In genomic region chr2:32427672-32428622, GRCh38 we compare ENCODE assay signal across 9 cellular contexts.
A peak's percentile ranks its signal among the peaks of the same experiment; 100 is the strongest.
DNase-seq lines count a peak whose midpoint lies in the region; TF ChIP-seq lines count a peak whose summit lies in the region.
"Had no signal": no experiment of that assay in that cellular context is flagged by ENCODE, and none has a peak within 500 bp of the region (broad histone marks: within the 10 kb centered on the region; RNA-seq: fewer than 3 reads in every experiment).

No MANE protein-coding gene starts in this region.

- peak overlapping the region; percentile 32 for H3K27ac ChIP-seq in neural progenitor cell

- H3K4me2 ChIP-seq in neural progenitor cell, result peak overlapping the region; percentile 27

- peaks cover 13% of the 10 kb centered on the region for H3K36me3 Mint-ChIP-seq in neural progenitor cell

- in situ Hi-C loops in KBM-7 (cut with MboI; ENCODE audit: low pct_unique_long_range_greater_than_20kb, low sequenced_read_pairs), result no loop called here

- peaks cover 5% of the 10 kb centered on the region for H3F3A ChIP-seq in neural progenitor cell (ENCODE audit: low read depth)

- no peak overlapping the region for H3K9ac ChIP-seq in neural progenitor cell

- no peak overlapping the region for H3K4me3 ChIP-seq in neural progenitor cell

- H3K27ac Mint-ChIP-seq in neural progenitor cell, result no peak overlapping the region

- no peaks in the 10 kb centered on the region for H3K9me3 ChIP-seq in neural progenitor cell (ENCODE audit: low read depth)

- no peak overlapping the region for H3K4me3 Mint-ChIP-seq in neural progenitor cell

- DNase-seq in EH (ENCODE audit: low read depth), result peak; percentile 14
- peak; percentile 88 for DNase-seq in NCI-H2029 treated with DMSO at 0.1 percent for 48 hours (lab: John Stamatoyannopoulos, UW)
- peak; percentile 7 for DNase-seq in astrocyte of the hippocampus (ENCODE audit: low read depth, low spot score)
- peak; percentile 6 for DNase-seq in neural progenitor cell (ENCODE audit: low spot score)
- no peak for DNase-seq in NOMO-1 treated with DMSO at 0.1 percent for 48 hours (lab: John Stamatoyannopoulos, UW; ENCODE audit: unreplicated experiment)
- DNase-seq in KBM-7, result no peak
- DNase-seq in SKM-1 (lab: John Stamatoyannopoulos, UW; ENCODE audit: unreplicated experiment), result no peak
- no peak for DNase-seq in hippocampal formation (lab: John Stamatoyannopoulos, UW)
- DNase-seq: GDM1 had no signal

- peaks cover 87% of the 10 kb centered on the region for H3K79me2 ChIP-seq in neural progenitor cell (ENCODE audit: low read depth)

- peaks cover 17% of the 10 kb centered on the region for H3K4me1 ChIP-seq in neural progenitor cell

- peaks cover 10% of the 10 kb centered on the region for H3K4me1 Mint-ChIP-seq in neural progenitor cell

- H3K36me3 ChIP-seq in neural progenitor cell, result peaks cover 14% of the 10 kb centered on the region

- no peak overlapping the region for H2AFZ ChIP-seq in neural progenitor cell (replicated peaks)

- H4K20me1 ChIP-seq in neural progenitor cell (ENCODE audit: low read depth), result peaks cover 44% of the 10 kb centered on the region

- no peaks in the 10 kb centered on the region for H3K9me3 Mint-ChIP-seq in neural progenitor cell

- H3K27me3 ChIP-seq in neural progenitor cell, result no peaks in the 10 kb centered on the region

- peaks cover 2% of the 10 kb centered on the region for H3K27me3 Mint-ChIP-seq in neural progenitor cell (ENCODE audit: insufficient read depth, low read depth)

- no peak for TF ChIP-seq CTCF in neural progenitor cell (IDR thresholded peaks at IDR 0.05)

Comparison
In these comparisons a context has a peak if more than half of its experiments do, and no peak if none do; other contexts are left out.
1. DNase-seq: peak in EH (single experiment), NCI-H2029 treated with DMSO at 0.1 percent for 48 hours (single experiment), astrocyte of the hippocampus (single experiment) and neural progenitor cell (single experiment); none in NOMO-1 treated with DMSO at 0.1 percent for 48 hours (single experiment), KBM-7 (single experiment), SKM-1 (single experiment) and hippocampal formation (0 of 2).